ENCODE assay signal across 8 cellular contexts in genomic region chr17:29140051-29140582, GRCh38. TPM values are rescaled to one million over a fixed set of nuclear protein-coding genes. Genes with fewer than 3 reads are reported as not detected.
DNase-seq lines count a peak whose midpoint lies in the region; ATAC-seq lines count a peak whose summit lies in the region.

No MANE protein-coding gene starts in this region.

- peak; percentile 44 for ATAC-seq in GM21786 (IDR thresholded peaks at IDR 0.05; ENCODE audit: unreplicated experiment)
- ATAC-seq in GM21526 (IDR thresholded peaks at IDR 0.05; ENCODE audit: low FRiP score, unreplicated experiment): no peak

- DNase-seq in CMK (ENCODE audit: low read depth) (peak; percentile 63), NCI-H460 (ENCODE audit: extremely low read depth, low read depth) (peak; percentile 30), dermis blood vessel endothelial cell (peak; percentile 58), midbrain (lab: John Stamatoyannopoulos, UW) (peak; percentile 77)
- peak; percentile 64 to 71 for DNase-seq in activated CD4-positive, alpha-beta T cell treated with anti-CD3 and anti-CD28 coated beads, Interleukin-2, amount 50 U/mL, for 4 hours
- DNase-seq in stimulated activated CD8-positive, alpha-beta memory T cell treated with anti-CD3 and anti-CD28 coated beads, Interleukin-15, amount 100 ng/mL, for 48 hours (ENCODE audit: low read depth in 2 of 2): peak; percentile 84 to 87

RNA-seq across cellular contexts. Expression of gene MYO18A, which starts 40.1 kb away (rescaled TPM):
- total RNA-seq in NCI-H460 (2014; rRNA removed; shearing (Covaris generic)): 10.6 and 10.9 TPM in 2 replicates
- 19.8 and 24.7 TPM in 2 replicates for polyA plus RNA-seq in NCI-H460 (2014; cell fraction: nucleus; rRNA removed)
- 42.4 and 47.4 TPM in 2 replicates for total RNA-seq in dermis blood vessel endothelial cell

Comparison
In these comparisons a context has a peak if more than half of its experiments do, and no peak if none do; other contexts are left out.
1. DNase-seq: peak in every context shown above with its lines; median percentile 86 in stimulated activated CD8-positive, alpha-beta memory T cell treated with anti-CD3 and anti-CD28 coated beads, Interleukin-15, amount 100 ng/mL, for 48 hours; 77 in midbrain; 68 in activated CD4-positive, alpha-beta T cell treated with anti-CD3 and anti-CD28 coated beads, Interleukin-2, amount 50 U/mL, for 4 hours; 63 in CMK; 58 in dermis blood vessel endothelial cell; 30 in NCI-H460.